ENCODE assay signal across 12 cellular contexts in genomic region chr3:45367451-45367850, GRCh38. TPM values are rescaled to one million over a fixed set of nuclear protein-coding genes. Genes with fewer than 3 reads are reported as not detected.
DNase-seq lines count a peak whose midpoint lies in the region; ATAC-seq and TF ChIP-seq lines count a peak whose summit lies in the region.
"Had no signal": no experiment of that assay in that cellular context is flagged by ENCODE, and none has a peak within 500 bp of the region (broad histone marks: within the 10 kb centered on the region; RNA-seq: fewer than 3 reads in every experiment).

No MANE protein-coding gene starts in this region.

- H3K79me2 ChIP-seq in smooth muscle cell (ENCODE audit: low read depth), result no peaks in the 10 kb centered on the region

- H3K27ac ChIP-seq in HEK293 (ENCODE audit: extremely low read depth, low read depth, low read length) (no peak overlapping the region), smooth muscle cell (ENCODE audit: low read depth) (peak overlapping the region; percentile 85)

- TF ChIP-seq CTCF in HEK293 (tag by site-specific recombination; IDR thresholded peaks at IDR 0.05), result no peak
- TF ChIP-seq CTCF in fibroblast of the aortic adventitia (IDR thresholded peaks at IDR 0.05; ENCODE audit: insufficient read depth, low read length), result no peak
- no peak for TF ChIP-seq CTCF in smooth muscle cell (IDR thresholded peaks at IDR 0.05; ENCODE audit: borderline replicate concordance, insufficient read depth, poor library complexity, severe bottlenecking)

- H3K4me1 ChIP-seq in HEK293 (ENCODE audit: control insufficient read depth, insufficient read depth, low read length), result no peaks in the 10 kb centered on the region
- H3K4me1 ChIP-seq in smooth muscle cell (ENCODE audit: low read depth), result peaks cover 3% of the 10 kb centered on the region

- in situ Hi-C loops in SK-MEL-5 (cut with HindIII; ENCODE audit: low pct_unique_long_range_greater_than_20kb, low sequenced_read_pairs), result no loop called here

- H3F3A ChIP-seq in smooth muscle cell (ENCODE audit: low read depth), result peaks cover 11% of the 10 kb centered on the region

- H2AFZ ChIP-seq in smooth muscle cell (ENCODE audit: low read depth), result no peak overlapping the region

- no peaks in the 10 kb centered on the region for H3K9me3 ChIP-seq in HEK293 (ENCODE audit: control insufficient read depth, insufficient read depth, low read depth, low read length)
- H3K9me3 ChIP-seq in smooth muscle cell (replicated peaks; ENCODE audit: low read depth), result no peaks in the 10 kb centered on the region

- POLR2A ChIA-PET in HEK293 (lab: Yijun Ruan, JAX), result no interaction called here

- peak overlapping the region; percentile 15 for H3K4me2 ChIP-seq in smooth muscle cell

- H3K9ac ChIP-seq in smooth muscle cell (ENCODE audit: low read depth), result no peak overlapping the region

- ATAC-seq in HG03175 (IDR thresholded peaks at IDR 0.05; ENCODE audit: unreplicated experiment), result no peak
- ATAC-seq: naive thymus-derived CD8-positive, alpha-beta T cell had no signal

- WGBS in smooth muscle cell (ENCODE audit: low lambda C conversion rate), result 2% methylated on average over 2 of the region's 2 CpGs

- no peaks in the 10 kb centered on the region for H3K27me3 ChIP-seq in smooth muscle cell (ENCODE audit: low read depth)

- H3K36me3 ChIP-seq in HEK293 (ENCODE audit: control insufficient read depth in 2 of 2, insufficient read depth in 1 of 2, low read length in 2 of 2) (no peaks in the 10 kb centered on the region), smooth muscle cell (ENCODE audit: low read depth) (no peaks in the 10 kb centered on the region)

- DNase-seq in SK-MEL-5 (ENCODE audit: low read depth, low spot score) (peak; percentile 24), fibroblast of the aortic adventitia (ENCODE audit: low read depth) (peak; percentile 44), smooth muscle cell (lab: John Stamatoyannopoulos, UW; ENCODE audit: unreplicated experiment) (no peak), AML-193 (lab: John Stamatoyannopoulos, UW) (no peak)
- no peak for DNase-seq in activated CD4-positive, CD25-positive, alpha-beta regulatory T cell treated with anti-CD3 and anti-CD28 coated beads, Interleukin-2, amount 50 U/mL, for 72 hours
- DNase-seq: DMS 273 treated with DMSO at 0.1 percent for 48 hours; endodermal cell; naive thymus-derived CD8-positive, alpha-beta T cell; NCI-H1436; NCI-H774 had no signal

- H4K20me1 ChIP-seq in smooth muscle cell (ENCODE audit: low read depth), result no peaks in the 10 kb centered on the region

- CTCF ChIA-PET in HEK293 (lab: Yijun Ruan, JAX), result no interaction called here

- H3K4me3 ChIP-seq in HEK293 (ENCODE audit: low read depth, low read length), result no peak overlapping the region
- no peak overlapping the region for H3K4me3 ChIP-seq in fibroblast of the aortic adventitia (ENCODE audit: low read depth, low read length)
- H3K4me3 ChIP-seq in smooth muscle cell, result no peak overlapping the region

TF ChIP-seq in HEK293, 187 proteins besides CTCF, POLR2A, EP300 and RAD21 (continues in another document):
- TF ChIP-seq, protein P1, sequence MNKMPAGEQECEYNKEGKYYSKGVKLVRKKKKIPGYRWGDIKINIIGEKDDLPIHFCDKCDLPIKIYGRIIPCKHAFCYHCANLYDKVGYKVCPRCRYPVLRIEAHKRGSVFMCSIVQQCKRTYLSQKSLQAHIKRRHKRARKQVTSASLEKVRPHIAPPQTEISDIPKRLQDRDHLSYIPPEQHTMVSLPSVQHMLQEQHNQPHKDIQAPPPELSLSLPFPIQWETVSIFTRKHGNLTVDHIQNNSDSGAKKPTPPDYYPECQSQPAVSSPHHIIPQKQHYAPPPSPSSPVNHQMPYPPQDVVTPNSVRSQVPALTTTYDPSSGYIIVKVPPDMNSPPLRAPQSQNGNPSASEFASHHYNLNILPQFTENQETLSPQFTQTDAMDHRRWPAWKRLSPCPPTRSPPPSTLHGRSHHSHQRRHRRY (tag by site-specific recombination; IDR thresholded peaks at IDR 0.05), result no peak
- TF ChIP-seq EGR2 (tag by site-specific recombination; IDR thresholded peaks at IDR 0.05; ENCODE audit: low read depth) (no peak), ZNF76 (tag by site-specific recombination; IDR thresholded peaks at IDR 0.05; ENCODE audit: borderline replicate concordance, low read depth) (no peak), ZNF701 (tag by site-specific recombination; IDR thresholded peaks at IDR 0.05) (no peak), ZNF449 (tag by site-specific recombination; IDR thresholded peaks at IDR 0.05) (peak; percentile 66; the same call in 1 of the 2 replicates), ZNF350 (tag by site-specific recombination; IDR thresholded peaks at IDR 0.05) (no peak), ZNF837 (tag by site-specific recombination; IDR thresholded peaks at IDR 0.05) (no peak), ZBTB21 (tag by site-specific recombination; IDR thresholded peaks at IDR 0.05) (peak; percentile 79), ZNF629 (tag by site-specific recombination; IDR thresholded peaks at IDR 0.05) (peak; percentile 61), PRDM1 (tag by site-specific recombination; IDR thresholded peaks at IDR 0.05) (no peak), ZBTB26 (tag by site-specific recombination; optimal IDR thresholded peaks at IDR 0.05) (no peak), ZFP41 (tag by site-specific recombination; IDR thresholded peaks at IDR 0.05; ENCODE audit: borderline replicate concordance) (no peak), ZSCAN16 (tag by site-specific recombination; IDR thresholded peaks at IDR 0.05) (no peak), ZSCAN23 (tag by site-specific recombination; IDR thresholded peaks at IDR 0.05) (no peak), ZNF274 (IDR thresholded peaks at IDR 0.05; ENCODE audit: low read length) (no peak), ZNF274 (tag by site-specific recombination; IDR thresholded peaks at IDR 0.05; ENCODE audit: borderline replicate concordance) (no peak), ZBTB17 (tag by site-specific recombination; IDR thresholded peaks at IDR 0.05) (no peak), ZNF600 (tag by site-specific recombination; IDR thresholded peaks at IDR 0.05) (no peak), ZNF23 (tag by site-specific recombination; IDR thresholded peaks at IDR 0.05; ENCODE audit: borderline replicate concordance) (no peak), ZNF211 (tag by site-specific recombination; IDR thresholded peaks at IDR 0.05; ENCODE audit: low read depth) (no peak)
- TF ChIP-seq, protein P2, sequence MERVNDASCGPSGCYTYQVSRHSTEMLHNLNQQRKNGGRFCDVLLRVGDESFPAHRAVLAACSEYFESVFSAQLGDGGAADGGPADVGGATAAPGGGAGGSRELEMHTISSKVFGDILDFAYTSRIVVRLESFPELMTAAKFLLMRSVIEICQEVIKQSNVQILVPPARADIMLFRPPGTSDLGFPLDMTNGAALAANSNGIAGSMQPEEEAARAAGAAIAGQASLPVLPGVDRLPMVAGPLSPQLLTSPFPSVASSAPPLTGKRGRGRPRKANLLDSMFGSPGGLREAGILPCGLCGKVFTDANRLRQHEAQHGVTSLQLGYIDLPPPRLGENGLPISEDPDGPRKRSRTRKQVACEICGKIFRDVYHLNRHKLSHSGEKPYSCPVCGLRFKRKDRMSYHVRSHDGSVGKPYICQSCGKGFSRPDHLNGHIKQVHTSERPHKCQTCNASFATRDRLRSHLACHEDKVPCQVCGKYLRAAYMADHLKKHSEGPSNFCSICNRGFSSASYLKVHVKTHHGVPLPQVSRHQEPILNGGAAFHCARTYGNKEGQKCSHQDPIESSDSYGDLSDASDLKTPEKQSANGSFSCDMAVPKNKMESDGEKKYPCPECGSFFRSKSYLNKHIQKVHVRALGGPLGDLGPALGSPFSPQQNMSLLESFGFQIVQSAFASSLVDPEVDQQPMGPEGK (tag by site-specific recombination; IDR thresholded peaks at IDR 0.05), result no peak
- TF ChIP-seq, protein P3, sequence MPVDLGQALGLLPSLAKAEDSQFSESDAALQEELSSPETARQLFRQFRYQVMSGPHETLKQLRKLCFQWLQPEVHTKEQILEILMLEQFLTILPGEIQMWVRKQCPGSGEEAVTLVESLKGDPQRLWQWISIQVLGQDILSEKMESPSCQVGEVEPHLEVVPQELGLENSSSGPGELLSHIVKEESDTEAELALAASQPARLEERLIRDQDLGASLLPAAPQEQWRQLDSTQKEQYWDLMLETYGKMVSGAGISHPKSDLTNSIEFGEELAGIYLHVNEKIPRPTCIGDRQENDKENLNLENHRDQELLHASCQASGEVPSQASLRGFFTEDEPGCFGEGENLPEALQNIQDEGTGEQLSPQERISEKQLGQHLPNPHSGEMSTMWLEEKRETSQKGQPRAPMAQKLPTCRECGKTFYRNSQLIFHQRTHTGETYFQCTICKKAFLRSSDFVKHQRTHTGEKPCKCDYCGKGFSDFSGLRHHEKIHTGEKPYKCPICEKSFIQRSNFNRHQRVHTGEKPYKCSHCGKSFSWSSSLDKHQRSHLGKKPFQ (tag by site-specific recombination; IDR thresholded peaks at IDR 0.05), result no peak

RNA-seq across cellular contexts. Expression of gene LARS2, which starts 20.9 kb away (rescaled TPM):
- 22.3 and 23.4 TPM in 2 replicates for total RNA-seq in SK-MEL-5 (2014; rRNA removed; shearing (Covaris generic))
- polyA plus RNA-seq in SK-MEL-5 (2015; cell fraction: cytosol; rRNA removed), result 21.4 and 27.3 TPM in 2 replicates
- polyA plus RNA-seq in SK-MEL-5 (2015; cell fraction: nucleus; rRNA removed), result 15.6 and 16.3 TPM in 2 replicates
- total RNA-seq in fibroblast of the aortic adventitia (ENCODE audit: low replicate concordance) (14.6 and 14.7 TPM in 2 replicates), smooth muscle cell (14.5 and 19.0 TPM in 2 replicates)
- 11.1 and 12.8 TPM in 2 replicates for polyA plus RNA-seq in smooth muscle cell

Comparison
In these comparisons a context has a peak if more than half of its experiments do, and no peak if none do; other contexts are left out.
1. DNase-seq: peak in SK-MEL-5 (single experiment) and fibroblast of the aortic adventitia (single experiment); none in smooth muscle cell (single experiment), AML-193 (0 of 2) and activated CD4-positive, CD25-positive, alpha-beta regulatory T cell treated with anti-CD3 and anti-CD28 coated beads, Interleukin-2, amount 50 U/mL, for 72 hours (single experiment).